In genomic region chr5:144549580-144549979, GRCh38 we compare ENCODE assay signal across 12 cellular contexts.
DNase-seq lines count a peak whose midpoint lies in the region; ATAC-seq and TF ChIP-seq lines count a peak whose summit lies in the region.
"Had no signal": no experiment of that assay in that cellular context is flagged by ENCODE, and none has a peak within 500 bp of the region (broad histone marks: within the 10 kb centered on the region; RNA-seq: fewer than 3 reads in every experiment).

No MANE protein-coding gene starts in this region.

- DNase-seq in AG04450 (ENCODE audit: low read depth, low spot score) (peak; percentile 24), LNCaP clone FGC (ENCODE audit: low read depth) (peak; percentile 88), amniotic stem cell (lab: John Stamatoyannopoulos, UW) (peak; percentile 52), left lung (peak in 1 of 2 donors; percentile 51), SW 1271 (lab: John Stamatoyannopoulos, UW) (no peak), AML-193 (lab: John Stamatoyannopoulos, UW) (no peak)
- DNase-seq in T-helper 2 cell treated with Interferon-gamma antibody and Interleukin-4, amounts not matched to agents 5 μg/mL and 100 μg/mL, for 36 hours (ENCODE audit: low spot score): no peak
- DNase-seq: naive B cell; stimulated activated naive CD8-positive, alpha-beta T cell treated with anti-CD3 and anti-CD28 coated beads, Interleukin-15, amount 100 ng/mL, for 72 hours had no signal

- CTCF ChIA-PET in AG04450 (lab: Charles Lee): no interaction called here

- H3K9me3 Mint-ChIP-seq in T-helper 2 cell treated with Interferon-gamma antibody and Interleukin-4, amounts not matched to agents 5 μg/mL and 100 μg/mL, for 36 hours: peaks cover 8% of the 10 kb centered on the region

- H3K9me3 ChIP-seq in AG04450 (ENCODE audit: control insufficient read depth, insufficient read depth, low read length) (no peaks in the 10 kb centered on the region), left lung (no peaks in the 10 kb centered on the region)
- H3K9me3 ChIP-seq: BLaER1 had no signal

- no peaks in the 10 kb centered on the region for H3K36me3 ChIP-seq in left lung
- H3K36me3 ChIP-seq: BLaER1 had no signal

- H3K27me3 ChIP-seq in AG04450 (ENCODE audit: control insufficient read depth, insufficient read depth, low read length) (no peaks in the 10 kb centered on the region), left lung (no peaks in the 10 kb centered on the region)
- H3K27me3 ChIP-seq: BLaER1 had no signal

- no peaks in the 10 kb centered on the region for H3K36me3 Mint-ChIP-seq in T-helper 2 cell treated with Interferon-gamma antibody and Interleukin-4, amounts not matched to agents 5 μg/mL and 100 μg/mL, for 36 hours (ENCODE audit: low read depth)
- H3K36me3 Mint-ChIP-seq: naive B cell had no signal

- H3K27ac ChIP-seq in AG04450 (ENCODE audit: low read depth, low read length) (no peak overlapping the region), left lung (no peak overlapping the region)
- H3K27ac ChIP-seq: BLaER1 had no signal

- no peaks in the 10 kb centered on the region for H3K4me1 Mint-ChIP-seq in T-helper 2 cell treated with Interferon-gamma antibody and Interleukin-4, amounts not matched to agents 5 μg/mL and 100 μg/mL, for 36 hours (ENCODE audit: low read depth)
- H3K4me1 Mint-ChIP-seq: naive B cell; stimulated activated naive CD8-positive, alpha-beta T cell treated with anti-CD3 and anti-CD28 coated beads, Interleukin-15, amount 100 ng/mL, for 72 hours had no signal

- ATAC-seq in left lung: peak; percentile 77
- no peak for ATAC-seq in HG02678 (IDR thresholded peaks at IDR 0.05; ENCODE audit: unreplicated experiment)
- ATAC-seq: K562; stimulated activated naive CD8-positive, alpha-beta T cell treated with anti-CD3 and anti-CD28 coated beads, Interleukin-15, amount 100 ng/mL, for 72 hours had no signal

- no peaks in the 10 kb centered on the region for H3K27me3 Mint-ChIP-seq in T-helper 2 cell treated with Interferon-gamma antibody and Interleukin-4, amounts not matched to agents 5 μg/mL and 100 μg/mL, for 36 hours (ENCODE audit: low read depth)
- H3K27me3 Mint-ChIP-seq: naive B cell; stimulated activated naive CD8-positive, alpha-beta T cell treated with anti-CD3 and anti-CD28 coated beads, Interleukin-15, amount 100 ng/mL, for 72 hours had no signal

- H3K4me1 ChIP-seq in left lung: no peaks in the 10 kb centered on the region
- H3K4me1 ChIP-seq: BLaER1 had no signal

- H3K27ac Mint-ChIP-seq in T-helper 2 cell treated with Interferon-gamma antibody and Interleukin-4, amounts not matched to agents 5 μg/mL and 100 μg/mL, for 36 hours: no peak overlapping the region
- H3K27ac Mint-ChIP-seq: naive B cell; stimulated activated naive CD8-positive, alpha-beta T cell treated with anti-CD3 and anti-CD28 coated beads, Interleukin-15, amount 100 ng/mL, for 72 hours had no signal

- no peak overlapping the region for H3K4me3 Mint-ChIP-seq in T-helper 2 cell treated with Interferon-gamma antibody and Interleukin-4, amounts not matched to agents 5 μg/mL and 100 μg/mL, for 36 hours
- H3K4me3 Mint-ChIP-seq: naive B cell; stimulated activated naive CD8-positive, alpha-beta T cell treated with anti-CD3 and anti-CD28 coated beads, Interleukin-15, amount 100 ng/mL, for 72 hours had no signal

- intact Hi-C loops in left lung (cut with DNase I): no loop called here

- TF ChIP-seq CTCF in AG04450 (IDR thresholded peaks at IDR 0.05; ENCODE audit: low read depth, low read length) (no peak), LNCaP clone FGC (IDR thresholded peaks at IDR 0.05; ENCODE audit: control insufficient read depth, extremely low read depth, insufficient read depth) (no peak), left lung (IDR thresholded peaks at IDR 0.05) (no peak)

- no peak overlapping the region for H3K4me3 ChIP-seq in AG04450 (ENCODE audit: low read depth, low read length)
- no peak overlapping the region for H3K4me3 ChIP-seq in LNCaP clone FGC (ENCODE audit: low read depth, low read length)
- no peak overlapping the region for H3K4me3 ChIP-seq in left lung
- H3K4me3 ChIP-seq: BLaER1, K562 had no signal

- POLR2A ChIA-PET in AG04450 (lab: Yijun Ruan, JAX): no interaction called here

Comparison
In these comparisons a context has a peak if more than half of its experiments do, and no peak if none do; other contexts are left out.
1. DNase-seq: peak in AG04450 (single experiment), LNCaP clone FGC (single experiment) and amniotic stem cell (single experiment); none in SW 1271 (0 of 2), AML-193 (0 of 2) and T-helper 2 cell treated with Interferon-gamma antibody and Interleukin-4, amounts not matched to agents 5 μg/mL and 100 μg/mL, for 36 hours (single experiment).